ENCODE assay signal across 8 cellular contexts in the genomic region with DNA sequence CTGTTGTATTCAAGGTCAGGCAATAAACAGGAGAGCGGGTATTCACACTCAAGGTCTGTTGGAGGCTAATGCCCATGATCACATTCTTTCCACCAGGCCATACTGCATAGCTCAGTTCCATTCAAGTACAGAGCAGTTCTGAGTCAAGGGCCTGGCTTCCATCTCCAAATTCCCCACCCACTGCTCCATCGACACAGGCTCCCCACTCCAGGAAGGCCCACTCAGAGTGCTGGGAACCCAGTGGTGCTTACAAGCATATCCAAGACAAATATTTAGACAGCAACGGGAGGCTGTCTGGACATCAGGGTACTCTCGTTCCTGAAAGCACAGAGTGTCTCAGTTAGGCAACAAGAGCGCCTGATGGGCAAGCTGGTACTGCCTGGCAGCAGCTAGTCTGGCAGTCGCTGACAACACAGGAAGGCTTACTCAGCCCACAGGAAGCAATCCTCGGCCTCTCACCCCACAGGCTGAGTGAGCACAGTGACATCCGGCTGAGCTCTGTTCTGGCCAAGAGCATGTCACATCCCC. TPM values are rescaled to one million over a fixed set of nuclear protein-coding genes. Genes with fewer than 3 reads are reported as not detected.
DNase-seq lines count a peak whose midpoint lies in the region; ATAC-seq and TF ChIP-seq lines count a peak whose summit lies in the region.

No MANE protein-coding gene starts in this region.

- ATAC-seq in IMR-90 (ENCODE audit: low read depth): peak; percentile 97
- ATAC-seq in WTC11: peak; percentile 36; the same call in 1 of the 2 replicates

- H3K27me3 Mint-ChIP-seq in WTC11 (ENCODE audit: low read depth): no peaks in the 10 kb centered on the region
- no peaks in the 10 kb centered on the region for H3K27me3 Mint-ChIP-seq in MCF 10A (ENCODE audit: insufficient read depth, unreplicated experiment)

- no peaks in the 10 kb centered on the region for H3K9me3 ChIP-seq in IMR-90 (ENCODE audit: control insufficient read depth, insufficient read depth, low read length)

- TF ChIP-seq POLR2A in IMR-90 (IDR thresholded peaks at IDR 0.05; ENCODE audit: low read depth, low read length): peak; percentile 68; the same call in 1 of the 2 replicates

- peak overlapping the region; percentile 34 to 84 for H4K8ac ChIP-seq in IMR-90 (ENCODE audit: low read depth in 2 of 2, low read length in 2 of 2)

- H3K27ac ChIP-seq in IMR-90 (ENCODE audit: insufficient read depth, low read length): peak overlapping the region; percentile 34

- 38% methylated on average over 4 of the region's 8 CpGs; no CpG with 5 or more reads in 1 of the 2 experiments for WGBS in IMR-90 (ENCODE audit: extremely low coverage in 2 of 2, insufficient read length in 1 of 2), 2 experiments

- H4K5ac ChIP-seq in IMR-90 (ENCODE audit: low read depth, low read length): peak overlapping the region; percentile 33

- TF ChIP-seq CTCF in IMR-90 (conservative IDR thresholded peaks at IDR 0.05; ENCODE audit: low read depth, low read length) (peak; percentile 50), WTC11 (IDR thresholded peaks at IDR 0.05) (no peak), MCF 10A (IDR thresholded peaks at IDR 0.05; ENCODE audit: unreplicated experiment) (no peak)

- in situ Hi-C loops in IMR-90 (cut with MboI; ENCODE audit: low sequenced_read_pairs): no loop called here

- no peaks in the 10 kb centered on the region for H3K27me3 ChIP-seq in IMR-90 (ENCODE audit: control insufficient read depth, insufficient read depth, low read length)

- dilution Hi-C loops in IMR-90 (cut with HindIII; ENCODE audit: low sequenced_read_pairs, unreplicated experiment): no loop called here

- peak overlapping the region; percentile 2; the same call in 1 of the 2 replicates for H2BK20ac ChIP-seq in IMR-90 (ENCODE audit: low read depth, low read length)

- H3K36me3 Mint-ChIP-seq in WTC11: no peaks in the 10 kb centered on the region
- H3K36me3 Mint-ChIP-seq in MCF 10A (ENCODE audit: insufficient read depth, unreplicated experiment): peaks cover 10% of the 10 kb centered on the region

- POLR2A ChIA-PET in IMR-90 (lab: Charles Lee; ENCODE audit: unreplicated experiment): interaction anchor here (0.8 kb wide), 1 partner anchor 41 kb away, joined by 3 read pairs; the partner anchor contains the start of gene RFFL
- POLR2A ChIA-PET in WTC11 (lab: Charles Lee): no interaction called here
- POLR2A ChIA-PET in MCF 10A (lab: Yijun Ruan, JAX): interaction anchor here (0.6 to 3.6 kb wide), 11 partner anchors 8 to 555 kb away, joined by 3 to 28 read pairs (median 4); partner anchors contain the start of genes LIG3 and RFFL
- POLR2A ChIA-PET in HEK293T (lab: Yijun Ruan, JAX): interaction anchor here (1.3 kb wide), 1 partner anchor 11 kb away, joined by 4 read pairs; no protein-coding TSS in a partner anchor

- H4K91ac ChIP-seq in IMR-90 (ENCODE audit: insufficient read depth, low read depth, low read length): peak overlapping the region; percentile 67

- H3K9me1 ChIP-seq in IMR-90 (ENCODE audit: insufficient read depth, low read length): peaks cover 16% of the 10 kb centered on the region

- peak overlapping the region; percentile 39 for H3K23ac ChIP-seq in IMR-90 (ENCODE audit: low read depth, low read length)

- H3K4me1 Mint-ChIP-seq in WTC11: no peaks in the 10 kb centered on the region
- H3K4me1 Mint-ChIP-seq in MCF 10A (ENCODE audit: insufficient read depth, unreplicated experiment): peaks cover 19% of the 10 kb centered on the region

- H2AFZ ChIP-seq in IMR-90 (replicated peaks; ENCODE audit: low read length, poor library complexity): peak overlapping the region; percentile 91

- H2AK5ac ChIP-seq in IMR-90 (ENCODE audit: low read depth, low read length): peak overlapping the region; percentile 57

- H3K4ac ChIP-seq in IMR-90 (ENCODE audit: low read depth, low read length): peak overlapping the region; percentile 65

- peak overlapping the region; percentile 56 for H2AK9ac ChIP-seq in IMR-90 (replicated peaks; ENCODE audit: low read depth, low read length, poor library complexity)

- H3K4me2 ChIP-seq in IMR-90 (ENCODE audit: low read depth, low read length): peak overlapping the region; percentile 10; the same call in 1 of the 2 replicates

- H3K14ac ChIP-seq in IMR-90 (replicated peaks; ENCODE audit: low read depth, low read length): peak overlapping the region; percentile 28

- H3K9me3 Mint-ChIP-seq in WTC11 (no peaks in the 10 kb centered on the region), MCF 10A (ENCODE audit: unreplicated experiment) (no peaks in the 10 kb centered on the region)

- no peaks in the 10 kb centered on the region; the same call in 1 of the 2 replicates for H4K20me1 ChIP-seq in IMR-90 (ENCODE audit: insufficient read depth, low read length)

- H3K56ac ChIP-seq in IMR-90 (ENCODE audit: extremely low read depth, insufficient read depth, low read length): peak overlapping the region; percentile 35

- TF ChIP-seq RAD21 in IMR-90 (IDR thresholded peaks at IDR 0.05; ENCODE audit: low read length): peak; percentile 35

- DNase-seq in DMS53 (lab: John Stamatoyannopoulos, UW) (peak; percentile 78), IMR-90 (peak; percentile 87), WTC11 (ENCODE audit: low spot score) (no peak), MCF 10A (ENCODE audit: unreplicated experiment) (peak; percentile 79), kidney glomerular epithelial cell (lab: John Stamatoyannopoulos, UW) (peak; percentile 100), retina (no peak), HEK293T (ENCODE audit: extremely low spot score) (no peak)
- peak; percentile 30 to 62 (median 54) for DNase-seq in stimulated activated CD4-positive, alpha-beta T cell treated with anti-CD3 and anti-CD28 coated beads, Interleukin-1b, Interleukin-23, amount 100 ng/mL, for 24 hours (ENCODE audit: low read depth in 4 of 4, low spot score in 1 of 4)

- peaks cover 18% of the 10 kb centered on the region for H3K36me3 ChIP-seq in IMR-90 (ENCODE audit: control insufficient read depth, insufficient read depth, low read length)

- peak overlapping the region; percentile 7; the same call in 1 of the 2 replicates for H3K18ac ChIP-seq in IMR-90 (ENCODE audit: low read depth, low read length)

- peak overlapping the region; percentile 38 for H2BK120ac ChIP-seq in IMR-90 (ENCODE audit: low read depth, low read length)

- BruUV-seq in IMR-90 (replicated peaks; lab: Mats Ljungman, UMichigan) (no TSS peak), MCF 10A (replicated peaks; lab: Mats Ljungman, UMichigan) (no TSS peak)

- H3K4me3 ChIP-seq in IMR-90 (ENCODE audit: insufficient read depth, low read depth, low read length): no peak overlapping the region

- H3K4me3 Mint-ChIP-seq in WTC11 (no peak overlapping the region), MCF 10A (ENCODE audit: unreplicated experiment) (no peak overlapping the region)

- peak overlapping the region; percentile 35; the same call in 1 of the 3 replicates for H2BK15ac ChIP-seq in IMR-90 (ENCODE audit: low read depth, low read length)

- H3K9ac ChIP-seq in IMR-90 (ENCODE audit: low read depth, low read length): peak overlapping the region; percentile 1; the same call in 1 of the 2 replicates

- H3K27ac Mint-ChIP-seq in WTC11 (no peak overlapping the region), MCF 10A (ENCODE audit: low read depth, unreplicated experiment) (peak overlapping the region; percentile 39)

- intact Hi-C loops in IMR-90 (cut with micrococcal nuclease): loop anchor here (1.0 to 5.0 kb wide), 2 partner anchors 45 to 67 kb away; no protein-coding TSS in a partner anchor
- intact Hi-C loops in MCF 10A (cut with micrococcal nuclease): loop anchor here (5.0 kb wide), 1 partner anchor 65 kb away; no protein-coding TSS in a partner anchor

- CTCF ChIA-PET in IMR-90 (lab: Yijun Ruan, JAX): interaction anchor here (0.5 to 1.2 kb wide), 2 partner anchors 25 to 507 kb away, joined by 3 read pairs; no protein-coding TSS in a partner anchor
- CTCF ChIA-PET in WTC11 (lab: Charles Lee): interaction anchor here (1.3 to 2.8 kb wide), 3 partner anchors 67 to 98 kb away, joined by 4 to 10 read pairs (median 5); partner anchors contain the start of gene RAD51D
- CTCF ChIA-PET in MCF 10A (lab: Yijun Ruan, JAX): interaction anchor here (0.6 to 2.9 kb wide), 6 partner anchors 22 to 97 kb away, joined by 3 to 12 read pairs (median 4); partner anchors contain the start of genes RAD51D and RFFL
- CTCF ChIA-PET in HEK293T (lab: Yijun Ruan, JAX): no interaction called here

- H3K79me1 ChIP-seq in IMR-90 (ENCODE audit: low read depth in 1 of 2, low read length in 2 of 2): peaks cover 20 to 52% of the 10 kb centered on the region in 2 experiments

- 0 out of 2 replicates have a peak, but pooled peaks cover 2% of the 10 kb centered on the region for H3K4me1 ChIP-seq in IMR-90 (ENCODE audit: control insufficient read depth, insufficient read depth, low read length)

- peak overlapping the region; percentile 79 for H2BK5ac ChIP-seq in IMR-90 (ENCODE audit: low read depth, low read length, poor library complexity, severe bottlenecking)

TF ChIP-seq in IMR-90, 13 proteins besides CTCF, POLR2A, EP300 and RAD21 (continues in another document):
- TF ChIP-seq RCOR1 (IDR thresholded peaks at IDR 0.05; ENCODE audit: insufficient replicate concordance, low read length) (peak; percentile 13), BHLHE40 (IDR thresholded peaks at IDR 0.05; ENCODE audit: low read depth, low read length) (peak; percentile 42; the same call in 1 of the 2 replicates)

TF ChIP-seq in WTC11, 78 proteins besides CTCF, POLR2A, EP300 and RAD21:
- TF ChIP-seq NFE2L1 (CRISPR knock-in tag; IDR thresholded peaks at IDR 0.05): no peak
- TF ChIP-seq JUN (CRISPR knock-in tag; IDR thresholded peaks at IDR 0.05): no peak
- no peak for TF ChIP-seq FOXK1 (CRISPR knock-in tag; IDR thresholded peaks at IDR 0.05)

TF ChIP-seq in HEK293T, 16 proteins besides CTCF, POLR2A, EP300 and RAD21:
- TF ChIP-seq NFRKB (IDR thresholded peaks at IDR 0.05): no peak
- TF ChIP-seq SP1 (IDR thresholded peaks at IDR 0.05): no peak
- TF ChIP-seq FOXK2 (IDR thresholded peaks at IDR 0.05): no peak
- no peak for TF ChIP-seq ZNF384 (IDR thresholded peaks at IDR 0.05)
- no peak for TF ChIP-seq TARDBP (IDR thresholded peaks at IDR 0.05)
- no peak for TF ChIP-seq HDGF (IDR thresholded peaks at IDR 0.05; ENCODE audit: borderline replicate concordance)
- no peak for TF ChIP-seq BHLHE40 (IDR thresholded peaks at IDR 0.05; ENCODE audit: borderline replicate concordance)
- TF ChIP-seq ARNT (IDR thresholded peaks at IDR 0.05): no peak
- TF ChIP-seq SUZ12 (IDR thresholded peaks at IDR 0.05): no peak
TF ChIP-seq in HEK293T: peak in this region for 0.

RNA-seq across cellular contexts. Expression of gene RFFL, which starts 40.9 kb away (rescaled TPM):
- total RNA-seq in IMR-90 (2012; rRNA removed) (19.2 and 20.8 TPM in 2 replicates), WTC11 (2021) (26.6 to 30.3 TPM (median 27.8 TPM) in 3 replicates), MCF 10A (2022) (22.0 and 22.6 TPM in 2 replicates)
- polyA plus RNA-seq in IMR-90 (2012; rRNA removed): 9.9 and 11.6 TPM in 2 replicates
- polyA plus RNA-seq in IMR-90 (2012; cell fraction: cytosol; rRNA removed): 6.0 and 9.6 TPM in 2 replicates
- 9.5 and 13.1 TPM in 2 replicates for polyA plus RNA-seq in IMR-90 (2012; cell fraction: nucleus; rRNA removed; ENCODE audit: low replicate concordance)

RNA-seq across cellular contexts. Expression of gene LIG3, which starts 42.3 kb away (rescaled TPM):
- 35.8 and 41.9 TPM in 2 replicates for total RNA-seq in IMR-90 (2012; rRNA removed)
- polyA plus RNA-seq in IMR-90 (2012; rRNA removed): 28.3 and 36.4 TPM in 2 replicates
- 18.8 and 24.6 TPM in 2 replicates for polyA plus RNA-seq in IMR-90 (2012; cell fraction: cytosol; rRNA removed)
- 34.5 and 61.5 TPM in 2 replicates for polyA plus RNA-seq in IMR-90 (2012; cell fraction: nucleus; rRNA removed; ENCODE audit: low replicate concordance)
- 83.3 to 92.3 TPM (median 91.7 TPM) in 3 replicates for total RNA-seq in WTC11 (2021)
- total RNA-seq in MCF 10A (2022): 31.1 and 39.7 TPM in 2 replicates

Comparison
In these comparisons a context has a peak if more than half of its experiments do, and no peak if none do; other contexts are left out.
1. DNase-seq: peak in DMS53 (single experiment), IMR-90 (single experiment), MCF 10A (single experiment), kidney glomerular epithelial cell (single experiment) and stimulated activated CD4-positive, alpha-beta T cell treated with anti-CD3 and anti-CD28 coated beads, Interleukin-1b, Interleukin-23, amount 100 ng/mL, for 24 hours (4 of 4); none in WTC11 (single experiment), retina (single experiment) and HEK293T (single experiment).